Comparison of ENCODE assay signal across 36 cellular contexts in genomic region chr1:101267082-101267481, GRCh38.
"Had no signal": no experiment of that assay in that cellular context is flagged by ENCODE, and none has a peak within 500 bp of the region (broad histone marks: within the 10 kb centered on the region; RNA-seq: fewer than 3 reads in every experiment).

No MANE protein-coding gene starts in this region.

- H3K36me3 ChIP-seq: brain microvascular endothelial cell, MG63, Peyer's patch, SJSA1 had no signal

- H3K27me3 Mint-ChIP-seq: activated B cell treated with CpG ODN at 0.5 μM for 24 hours; activated CD4-positive, alpha-beta memory T cell treated with anti-CD3 and anti-CD28 coated beads, Interleukin-2, amount 10 ng/mL, durations not matched to agents 7 days and 5 days had no signal

- H3K9me3 ChIP-seq: MG63, SK-N-SH had no signal

- H3K9me3 Mint-ChIP-seq: activated B cell treated with CpG ODN at 0.5 μM for 24 hours had no signal

- ATAC-seq: activated T-cell treated with anti-CD3 and anti-CD28 coated beads, Interleukin-2, amount 50 U/mL, for 4 hours; PC-3 had no signal

- H3K27ac Mint-ChIP-seq: activated B cell treated with CpG ODN at 0.5 μM for 24 hours; activated CD4-positive, alpha-beta memory T cell treated with anti-CD3 and anti-CD28 coated beads, Interleukin-2, amount 10 ng/mL, durations not matched to agents 7 days and 5 days; activated naive CD4-positive, alpha-beta T cell treated with anti-CD3 and anti-CD28 coated beads for 36 hours; activated naive CD4-positive, alpha-beta T cell treated with anti-CD3 and anti-CD28 coated beads, Interleukin-2, amount 50 U/mL, for 72 hours; activated T-helper 1 cell treated with anti-CD3 and anti-CD28 coated beads, Interleukin-12 subunit alpha, Interleukin-12 subunit beta, Interleukin-2, Interleukin-4 antibody, amounts not matched to agents 30 ng/mL and 10 ng/mL and 1 ng/mL, durations not matched to agents 14 hours and 24 hours and 36 hours had no signal

- DNase-seq: activated B cell treated with CpG ODN at 0.5 μM for 24 hours; activated CD4-positive, alpha-beta memory T cell treated with anti-CD3 and anti-CD28 coated beads, Interleukin-2, amount 10 ng/mL, durations not matched to agents 7 days and 5 days; activated CD4-positive, alpha-beta T cell treated with anti-CD3 and anti-CD28 coated beads for 48 hours; activated CD4-positive, CD25-positive, alpha-beta regulatory T cell treated with anti-CD3 and anti-CD28 coated beads, Interleukin-2, amount 50 U/mL, for 72 hours; activated gamma-delta T cell treated with Interleukin-2 at 50 U/mL for 16 hours; activated naive CD4-positive, alpha-beta T cell treated with anti-CD3 and anti-CD28 coated beads for 36 hours; activated T-cell treated with anti-CD3 and anti-CD28 coated beads for 4 hours; activated T-cell treated with anti-CD3 and anti-CD28 coated beads, Interleukin-2, amount 50 U/mL, for 4 hours; amniotic stem cell; aorta; brain microvascular endothelial cell; central memory CD4-positive, alpha-beta T cell; Kasumi-1; KG1; MG63; NCI-H1092 treated with DMSO at 0.1 percent for 48 hours; NCI-H1417; NCI-H146; NCI-H187; NCI-H2029 treated with DMSO at 0.1 percent for 48 hours; NCI-H2107; NCI-H2171; NCI-H510A; NCI-H526; NCI-H748 treated with DMSO at 0.1 percent for 48 hours; NK-92 treated with Interleukin-12 subunit alpha and Interleukin-12 subunit beta, amount 100 ng/mL, for 24 hours; PC-3; Peyer's patch; RPMI8226; SHP77 treated with DMSO at 0.1 percent for 48 hours; SK-N-SH; T-helper 9 cell had no signal

- H3K4me3 ChIP-seq: MG63, Peyer's patch, SJSA1 had no signal

- H3K27me3 ChIP-seq: brain microvascular endothelial cell, MG63, Peyer's patch, SJSA1 had no signal

- H3K27ac ChIP-seq: brain microvascular endothelial cell, Peyer's patch, SJSA1, VCaP had no signal

- H3K4me3 Mint-ChIP-seq: activated B cell treated with CpG ODN at 0.5 μM for 24 hours; activated CD4-positive, alpha-beta memory T cell treated with anti-CD3 and anti-CD28 coated beads, Interleukin-2, amount 10 ng/mL, durations not matched to agents 7 days and 5 days; activated naive CD4-positive, alpha-beta T cell treated with anti-CD3 and anti-CD28 coated beads for 36 hours; activated T-cell treated with anti-CD3 and anti-CD28 coated beads, Interleukin-2, amount 50 U/mL, for 4 hours; activated T-helper 1 cell treated with anti-CD3 and anti-CD28 coated beads, Interleukin-12 subunit alpha, Interleukin-12 subunit beta, Interleukin-2, Interleukin-4 antibody, amounts not matched to agents 30 ng/mL and 10 ng/mL and 1 ng/mL, durations not matched to agents 14 hours and 24 hours and 36 hours had no signal

- H3K4me1 ChIP-seq: SJSA1 had no signal
